Comparison of ENCODE assay signal across 18 cellular contexts in genomic region chr10:75565286-75566251, GRCh38.
DNase-seq lines count a peak whose midpoint lies in the region; ATAC-seq, FAIRE-seq and TF ChIP-seq lines count a peak whose summit lies in the region.
"Had no signal": no experiment of that assay in that cellular context is flagged by ENCODE, and none has a peak within 500 bp of the region (broad histone marks: within the 10 kb centered on the region; RNA-seq: fewer than 3 reads in every experiment).

No MANE protein-coding gene starts in this region.

- peak overlapping the region in 1 of 4 donors; percentile 6 for H3K27ac ChIP-seq in pancreas
- no peak overlapping the region for H3K27ac ChIP-seq in colonic mucosa
- H3K27ac ChIP-seq: ovary, Peyer's patch, SJSA1, suprapubic skin had no signal

- WGBS in pancreas, 2 donors, result 64 to 66% methylated on average over 5 of the region's 5 CpGs

- intact Hi-C loops in pancreas (cut with DNase I), result no loop called here
- intact Hi-C loops in colonic mucosa (cut with DNase I), result no loop called here

- DNase-seq in HT-29 (ENCODE audit: low spot score), result peak; percentile 36
- peak in 3 of 6 donors; percentile 49 to 61 (median 49) for DNase-seq in pancreas
- DNase-seq in AML-193 (lab: John Stamatoyannopoulos, UW), result no peak
- DNase-seq in colonic mucosa, result no peak
- no peak for DNase-seq in G401 (ENCODE audit: low spot score)
- DNase-seq: activated CD4-positive, alpha-beta T cell treated with anti-CD3 and anti-CD28 coated beads, Interleukin-2, amount 10 ng/mL, durations not matched to agents 7 days and 5 days; DMS79; natural killer cell; NCI-H2029 treated with DMSO at 0.1 percent for 48 hours; NCI-H510A; ovary; Peyer's patch had no signal

- in situ Hi-C loops in G401 (cut with HindIII; ENCODE audit: low sequenced_read_pairs), result no loop called here

- H3K9ac ChIP-seq in colonic mucosa (ENCODE audit: low read depth in 2 of 2, low read length in 2 of 2), result no peak overlapping the region

- no peaks in the 10 kb centered on the region for H3K9me3 ChIP-seq in pancreas
- no peaks in the 10 kb centered on the region for H3K9me3 ChIP-seq in colonic mucosa
- H3K9me3 ChIP-seq: ovary, SJSA1, suprapubic skin had no signal

- ATAC-seq in GM18508 (IDR thresholded peaks at IDR 0.05; ENCODE audit: insufficient read depth, unreplicated experiment) (peak; percentile 85), GM21529 (IDR thresholded peaks at IDR 0.05; ENCODE audit: unreplicated experiment) (peak; percentile 65), pancreas (peak; percentile 93 to 98 (median 95)), HG03135 (IDR thresholded peaks at IDR 0.05; ENCODE audit: unreplicated experiment) (no peak)
- ATAC-seq: natural killer cell, sciatic nerve had no signal

- TF ChIP-seq CTCF in pancreas (IDR thresholded peaks at IDR 0.05) (no peak), colonic mucosa (IDR thresholded peaks at IDR 0.05) (no peak)

- H3K4me3 ChIP-seq in pancreas (no peak overlapping the region), colonic mucosa (no peak overlapping the region)
- H3K4me3 ChIP-seq: ovary, Peyer's patch, SJSA1, suprapubic skin had no signal

- no peak for FAIRE-seq in pancreas (lab: Jason Lieb, UNC)

- H3K27me3 ChIP-seq in pancreas (no peaks in the 10 kb centered on the region), colonic mucosa (no peaks in the 10 kb centered on the region)
- H3K27me3 ChIP-seq: ovary, Peyer's patch, SJSA1, suprapubic skin had no signal

- H3K36me3 ChIP-seq in pancreas (no peaks in the 10 kb centered on the region), colonic mucosa (no peaks in the 10 kb centered on the region)
- H3K36me3 ChIP-seq: ovary, Peyer's patch, SJSA1, suprapubic skin had no signal

- H3K4me1 ChIP-seq in pancreas (peaks cover 0 to 12% (median 4%) of the 10 kb centered on the region in 3 donors), colonic mucosa (no peaks in the 10 kb centered on the region)
- H3K4me1 ChIP-seq: Peyer's patch, SJSA1, suprapubic skin had no signal
